ENCODE assay signal across 8 cellular contexts in the genomic region with DNA sequence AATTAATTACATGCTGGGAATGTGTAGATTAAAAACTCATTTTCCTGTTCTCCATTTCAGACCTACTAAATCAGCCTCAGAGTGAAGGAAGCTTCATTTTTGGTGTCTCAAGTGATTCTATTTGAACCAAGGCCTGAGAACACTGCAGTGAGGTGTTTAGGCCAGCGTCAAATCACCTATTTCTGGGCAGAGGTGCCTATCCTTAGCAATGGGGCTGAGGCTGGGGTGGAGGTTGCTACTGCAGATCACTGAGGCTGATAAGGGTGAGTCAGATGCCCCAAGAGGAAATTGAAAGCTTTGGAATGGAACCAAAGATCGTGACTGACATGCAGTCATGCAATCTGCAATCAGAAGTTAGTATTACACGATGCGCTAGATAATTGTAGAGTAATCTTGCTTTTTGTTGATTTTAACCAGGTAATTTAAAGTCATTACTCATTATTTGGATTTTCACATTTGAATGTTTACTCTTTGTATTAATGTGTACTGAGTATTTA. TPM values are rescaled to one million over a fixed set of nuclear protein-coding genes. Genes with fewer than 3 reads are reported as not detected.
DNase-seq lines count a peak whose midpoint lies in the region; ATAC-seq, FAIRE-seq and TF ChIP-seq lines count a peak whose summit lies in the region.

No MANE protein-coding gene starts in this region.

- FAIRE-seq in urothelium cell line (lab: Jason Lieb, UNC) = no peak

- peaks cover 0 to 19% of the 10 kb centered on the region in 2 donors for H3K27me3 Mint-ChIP-seq in effector memory CD8-positive, alpha-beta T cell

- peak overlapping the region in 1 of 2 donors; percentile 14 for H3K4me3 Mint-ChIP-seq in effector memory CD8-positive, alpha-beta T cell

- no peak overlapping the region for H2AK5ac ChIP-seq in neuronal stem cell (ENCODE audit: low read depth, low read length)

- H3K79me1 ChIP-seq in neuronal stem cell (ENCODE audit: low read depth, low read length) = no peaks in the 10 kb centered on the region

- no peak overlapping the region for H4K8ac ChIP-seq in neuronal stem cell (ENCODE audit: low read depth, low read length)

- H3K9me3 ChIP-seq in parathyroid adenoma (ENCODE audit: control insufficient read depth, low read length) (no peaks in the 10 kb centered on the region), neuronal stem cell (replicated peaks in 1 of 2; ENCODE audit: control insufficient read depth in 2 of 2, insufficient read depth in 1 of 2, low read depth in 1 of 2, low read length in 2 of 2) (peaks cover 0 to 5% of the 10 kb centered on the region in 2 donors)

- peak overlapping the region; percentile 39 for H3K4me2 ChIP-seq in parathyroid adenoma (ENCODE audit: low read length)
- H3K4me2 ChIP-seq in neuronal stem cell (ENCODE audit: insufficient read depth, low read length, poor library complexity, severe bottlenecking) = no peak overlapping the region

- no peak overlapping the region for H2BK120ac ChIP-seq in neuronal stem cell (ENCODE audit: low read depth, low read length)

- no peak overlapping the region for H4K91ac ChIP-seq in neuronal stem cell (ENCODE audit: low read depth, low read length, poor library complexity)

- H3K14ac ChIP-seq in neuronal stem cell (ENCODE audit: low read length) = no peak overlapping the region

- H2BK15ac ChIP-seq in neuronal stem cell (ENCODE audit: low read length) = no peak overlapping the region

- H3K9ac ChIP-seq in parathyroid adenoma (no peak overlapping the region), neuronal stem cell (ENCODE audit: low read depth, low read length, poor library complexity) (no peak overlapping the region)

- H3K4ac ChIP-seq in neuronal stem cell (ENCODE audit: low read length) = no peak overlapping the region

- TF ChIP-seq CTCF in parathyroid adenoma (IDR thresholded peaks at IDR 0.05) = no peak

- H3K27ac ChIP-seq in parathyroid adenoma (peak overlapping the region; percentile 84), neuronal stem cell (replicated peaks; ENCODE audit: low read length) (no peak overlapping the region)

- no peak overlapping the region for H2BK12ac ChIP-seq in neuronal stem cell (ENCODE audit: low read length)

- peak; percentile 66 for ATAC-seq in effector memory CD8-positive, alpha-beta T cell (replicated peaks)

- H2BK5ac ChIP-seq in neuronal stem cell (ENCODE audit: low read length) = no peak overlapping the region

- WGBS in neuronal stem cell (ENCODE audit: extremely low coverage in 2 of 2, insufficient read length in 2 of 2, insufficient replicate concordance in 1 of 2), 2 donors = no CpG with 5 or more reads among the region's 4 CpGs

- H2AFZ ChIP-seq in parathyroid adenoma = peak overlapping the region; percentile 45
- H2AFZ ChIP-seq in neuronal stem cell (ENCODE audit: low read length) = no peak overlapping the region

- H3K36me3 Mint-ChIP-seq in effector memory CD8-positive, alpha-beta T cell (ENCODE audit: insufficient read depth) = no peaks in the 10 kb centered on the region

- H3K4me3 ChIP-seq in parathyroid adenoma (ENCODE audit: low read depth, low read length) = peak overlapping the region; percentile 3
- no peak overlapping the region for H3K4me3 ChIP-seq in neuronal stem cell (ENCODE audit: low read length in 2 of 2)

- H3K27ac Mint-ChIP-seq in effector memory CD8-positive, alpha-beta T cell = peak overlapping the region in 1 of 2 donors; percentile 73

- no peak overlapping the region for H3K23ac ChIP-seq in neuronal stem cell (ENCODE audit: low read depth, low read length, poor library complexity)

- H3K79me2 ChIP-seq in parathyroid adenoma = no peaks in the 10 kb centered on the region

- peaks cover 11 to 17% of the 10 kb centered on the region in 2 donors for H3K4me1 Mint-ChIP-seq in effector memory CD8-positive, alpha-beta T cell (ENCODE audit: low read depth in 2 of 2)

- H3K36me3 ChIP-seq in parathyroid adenoma (ENCODE audit: control insufficient read depth, insufficient read depth, low read length) (no peaks in the 10 kb centered on the region), neuronal stem cell (replicated peaks in 1 of 2; ENCODE audit: control insufficient read depth in 2 of 2, insufficient read depth in 2 of 2, low read length in 2 of 2) (no peaks in the 10 kb centered on the region)

- H3K9me3 Mint-ChIP-seq in effector memory CD8-positive, alpha-beta T cell = no peaks in the 10 kb centered on the region

- DNase-seq in DMS53 treated with DMSO at 0.1 percent for 48 hours (lab: John Stamatoyannopoulos, UW; ENCODE audit: unreplicated experiment) = peak; percentile 99
- DNase-seq in NCI-H2196 (lab: John Stamatoyannopoulos, UW; ENCODE audit: unreplicated experiment) = peak; percentile 74
- peak; percentile 52 to 55 for DNase-seq in activated CD4-positive, alpha-beta T cell treated with anti-CD3 and anti-CD28 coated beads, Interleukin-2, amount 50 U/mL, for 4 hours
- DNase-seq in effector memory CD8-positive, alpha-beta T cell = peak; percentile 6 to 32 (median 13)
- peak; percentile 62 for DNase-seq in urothelium cell line (ENCODE audit: low spot score)
- DNase-seq in neuronal stem cell (ENCODE audit: low spot score) = no peak
- DNase-seq in NCI-H82 treated with DMSO at 0.1 percent for 48 hours (lab: John Stamatoyannopoulos, UW; ENCODE audit: unreplicated experiment) = no peak

- H3K18ac ChIP-seq in neuronal stem cell (ENCODE audit: low read length) = no peak overlapping the region

- peaks cover 22% of the 10 kb centered on the region for H3K4me1 ChIP-seq in parathyroid adenoma
- no peaks in the 10 kb centered on the region for H3K4me1 ChIP-seq in neuronal stem cell (ENCODE audit: control insufficient read depth in 2 of 2, insufficient read depth in 1 of 2, low read depth in 1 of 2, low read length in 2 of 2)

- H3K27me3 ChIP-seq in parathyroid adenoma (ENCODE audit: control insufficient read depth, insufficient read depth, low read length) (no peaks in the 10 kb centered on the region), neuronal stem cell (ENCODE audit: control insufficient read depth in 3 of 3, insufficient read depth in 3 of 3, low read depth in 1 of 3, low read length in 3 of 3) (peaks cover 0 to 37% (median 9%) of the 10 kb centered on the region in 3 experiments)

RNA-seq across cellular contexts. Expression of a gene that starts 4.4 kb away (rescaled TPM):
- polyA plus RNA-seq in neuronal stem cell (2013, experiment 1 of 2) = 94.4 TPM
- 94.9 TPM for polyA plus RNA-seq in neuronal stem cell (2013, experiment 2 of 2)

Comparison
In these comparisons a context has a peak if more than half of its experiments do, and no peak if none do; other contexts are left out.
1. DNase-seq: peak in DMS53 treated with DMSO at 0.1 percent for 48 hours (single experiment), NCI-H2196 (single experiment), activated CD4-positive, alpha-beta T cell treated with anti-CD3 and anti-CD28 coated beads, Interleukin-2, amount 50 U/mL, for 4 hours (2 of 2), effector memory CD8-positive, alpha-beta T cell (3 of 3) and urothelium cell line (single experiment); none in neuronal stem cell (single experiment) and NCI-H82 treated with DMSO at 0.1 percent for 48 hours (single experiment).